Comparison of ENCODE assay signal across 16 cellular contexts in genomic region chr7:114997487-114998404, GRCh38.
DNase-seq lines count a peak whose midpoint lies in the region; ATAC-seq and TF ChIP-seq lines count a peak whose summit lies in the region.
"Had no signal": no experiment of that assay in that cellular context is flagged by ENCODE, and none has a peak within 500 bp of the region (broad histone marks: within the 10 kb centered on the region; RNA-seq: fewer than 3 reads in every experiment).

No MANE protein-coding gene starts in this region.

- peak overlapping the region; percentile 30 for H3K4me3 Mint-ChIP-seq in activated naive CD4-positive, alpha-beta T cell treated with anti-CD3 and anti-CD28 coated beads for 36 hours
- H3K4me3 Mint-ChIP-seq in activated naive CD8-positive, alpha-beta T cell = no peak overlapping the region
- peak overlapping the region; percentile 55 for H3K4me3 Mint-ChIP-seq in stimulated activated effector memory CD8-positive, alpha-beta T cell treated with anti-CD3 and anti-CD28 coated beads, Interleukin-12 subunit alpha, Interleukin-12 subunit beta, amount 100 ng/mL, for 72 hours
- H3K4me3 Mint-ChIP-seq: H9 had no signal

- TF ChIP-seq CTCF in thyroid gland (IDR thresholded peaks at IDR 0.05) = no peak

- H3K36me3 ChIP-seq in thyroid gland = no peaks in the 10 kb centered on the region

- intact Hi-C loops in activated naive CD4-positive, alpha-beta T cell treated with anti-CD3 and anti-CD28 coated beads for 36 hours (cut with micrococcal nuclease) = no loop called here
- intact Hi-C loops in thyroid gland (cut with DNase I) = no loop called here

- H3K27me3 Mint-ChIP-seq in activated naive CD4-positive, alpha-beta T cell treated with anti-CD3 and anti-CD28 coated beads for 36 hours (ENCODE audit: low read depth) = no peaks in the 10 kb centered on the region
- H3K27me3 Mint-ChIP-seq in activated naive CD8-positive, alpha-beta T cell = no peaks in the 10 kb centered on the region

- peak; percentile 54 for ATAC-seq in HG03442 (IDR thresholded peaks at IDR 0.05; ENCODE audit: unreplicated experiment)
- ATAC-seq in stimulated activated effector memory CD8-positive, alpha-beta T cell treated with anti-CD3 and anti-CD28 coated beads, Interleukin-12 subunit alpha, Interleukin-12 subunit beta, amount 100 ng/mL, for 72 hours = peak; percentile 83
- ATAC-seq: Panc1 had no signal

- CTCF ChIA-PET in activated naive CD4-positive, alpha-beta T cell treated with anti-CD3 and anti-CD28 coated beads for 36 hours (lab: Charles Lee) = interaction anchor here (1.2 to 1.4 kb wide), 2 partner anchors 47 to 100 kb away, joined by 6 read pairs; no protein-coding TSS in a partner anchor

- no peaks in the 10 kb centered on the region for H3K9me3 ChIP-seq in thyroid gland

- H3K9me3 Mint-ChIP-seq in activated naive CD4-positive, alpha-beta T cell treated with anti-CD3 and anti-CD28 coated beads for 36 hours = no peaks in the 10 kb centered on the region
- H3K9me3 Mint-ChIP-seq in activated naive CD8-positive, alpha-beta T cell (ENCODE audit: low read depth) = no peaks in the 10 kb centered on the region
- no peaks in the 10 kb centered on the region for H3K9me3 Mint-ChIP-seq in stimulated activated effector memory CD8-positive, alpha-beta T cell treated with anti-CD3 and anti-CD28 coated beads, Interleukin-12 subunit alpha, Interleukin-12 subunit beta, amount 100 ng/mL, for 72 hours

- no peak overlapping the region for H3K4me3 ChIP-seq in thyroid gland (replicated peaks in 1 of 3)

- H3K27ac Mint-ChIP-seq in activated naive CD4-positive, alpha-beta T cell treated with anti-CD3 and anti-CD28 coated beads for 36 hours = peak overlapping the region; percentile 79
- peak overlapping the region; percentile 86 for H3K27ac Mint-ChIP-seq in activated naive CD8-positive, alpha-beta T cell
- peak overlapping the region; percentile 68 for H3K27ac Mint-ChIP-seq in stimulated activated effector memory CD8-positive, alpha-beta T cell treated with anti-CD3 and anti-CD28 coated beads, Interleukin-12 subunit alpha, Interleukin-12 subunit beta, amount 100 ng/mL, for 72 hours
- H3K27ac Mint-ChIP-seq: H9 had no signal

- no peaks in the 10 kb centered on the region for H3K4me1 ChIP-seq in thyroid gland

- peaks cover 63% of the 10 kb centered on the region for H3K4me1 Mint-ChIP-seq in activated naive CD4-positive, alpha-beta T cell treated with anti-CD3 and anti-CD28 coated beads for 36 hours (ENCODE audit: low read depth)
- H3K4me1 Mint-ChIP-seq in activated naive CD8-positive, alpha-beta T cell (ENCODE audit: low read depth) = peaks cover 71% of the 10 kb centered on the region
- peaks cover 71% of the 10 kb centered on the region for H3K4me1 Mint-ChIP-seq in stimulated activated effector memory CD8-positive, alpha-beta T cell treated with anti-CD3 and anti-CD28 coated beads, Interleukin-12 subunit alpha, Interleukin-12 subunit beta, amount 100 ng/mL, for 72 hours

- H3K27ac ChIP-seq in thyroid gland = no peak overlapping the region

- 90 to 91% methylated on average over 6 of the region's 6 CpGs for WGBS in thyroid gland, 2 donors

- no peaks in the 10 kb centered on the region for H3K27me3 ChIP-seq in thyroid gland

- TF ChIP-seq POLR2A in thyroid gland (IDR thresholded peaks at IDR 0.05) = no peak

- peaks cover 45% of the 10 kb centered on the region for H3K36me3 Mint-ChIP-seq in activated naive CD4-positive, alpha-beta T cell treated with anti-CD3 and anti-CD28 coated beads for 36 hours (ENCODE audit: low read depth)
- H3K36me3 Mint-ChIP-seq in activated naive CD8-positive, alpha-beta T cell = peaks cover 29% of the 10 kb centered on the region
- peaks cover 82% of the 10 kb centered on the region for H3K36me3 Mint-ChIP-seq in stimulated activated effector memory CD8-positive, alpha-beta T cell treated with anti-CD3 and anti-CD28 coated beads, Interleukin-12 subunit alpha, Interleukin-12 subunit beta, amount 100 ng/mL, for 72 hours

- DNase-seq in activated naive CD4-positive, alpha-beta T cell treated with anti-CD3 and anti-CD28 coated beads for 36 hours = no peak
- DNase-seq in activated naive CD4-positive, alpha-beta T cell treated with anti-CD3 and anti-CD28 coated beads, Interleukin-2, amount 50 U/mL, for 16 hours = no peak
- no peak for DNase-seq in stimulated activated effector memory CD8-positive, alpha-beta T cell treated with anti-CD3 and anti-CD28 coated beads, Interleukin-12 subunit alpha, Interleukin-12 subunit beta, amount 100 ng/mL, for 72 hours (ENCODE audit: low spot score in 2 of 2)
- DNase-seq in HCEC 1CT (no peak), GM19240 (ENCODE audit: insufficient read length, low spot score) (no peak), thyroid gland (no peak)
- DNase-seq: amniotic stem cell, Calu3, GDM1, H9, kidney glomerular epithelial cell, NCI-H2081 treated with DMSO at 0.1 percent for 48 hours, NCI-H526 treated with DMSO at 0.1 percent for 48 hours had no signal
